ENCODE assay signal across 8 cellular contexts in the genomic region with DNA sequence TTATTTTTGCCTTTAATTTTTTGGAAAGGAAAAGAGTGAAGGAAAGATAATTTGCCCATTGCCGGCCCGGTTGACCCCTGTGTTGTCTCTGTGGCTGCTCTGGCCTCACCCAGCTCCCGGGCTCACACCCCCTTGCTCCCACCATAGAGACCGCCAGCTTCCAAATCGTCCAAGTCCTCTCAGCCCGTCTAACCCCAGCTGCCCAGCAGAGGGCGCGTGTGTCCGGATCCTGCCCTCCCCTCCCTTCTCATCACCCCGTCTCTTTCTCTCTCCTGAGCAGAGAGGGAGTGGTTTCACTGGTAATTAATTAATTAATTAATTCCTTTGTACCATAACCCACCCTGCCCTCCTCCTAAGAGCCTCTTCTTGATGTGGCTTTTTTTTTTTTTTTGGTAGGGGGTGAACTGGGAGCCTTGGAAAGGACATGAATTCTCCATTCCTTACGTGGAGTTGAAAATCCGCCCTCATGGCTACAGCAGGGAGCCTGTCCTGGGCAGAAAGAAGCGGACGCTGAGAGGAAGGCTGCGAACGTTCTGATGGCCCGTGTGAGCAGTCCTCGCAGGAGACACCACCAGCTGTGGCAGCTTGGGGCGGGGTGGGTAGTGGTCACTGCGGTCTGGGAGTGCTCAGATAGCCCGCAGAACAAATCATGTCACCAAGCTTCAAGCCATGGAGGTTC.
DNase-seq lines count a peak whose midpoint lies in the region; ATAC-seq and TF ChIP-seq lines count a peak whose summit lies in the region.

No MANE protein-coding gene starts in this region.

- TF ChIP-seq CTCF in GM10248 (IDR thresholded peaks at IDR 0.05; ENCODE audit: control extremely low read depth, extremely low read depth, low read depth, missing control alignments) = peak; percentile 95

- peak; percentile 36 for ATAC-seq in HG03066 (IDR thresholded peaks at IDR 0.05; ENCODE audit: low read depth, unreplicated experiment)
- ATAC-seq in HG02973 (IDR thresholded peaks at IDR 0.05; ENCODE audit: unreplicated experiment) = no peak

- POLR2A ChIA-PET in GM10248 (lab: Yijun Ruan, JAX) = interaction anchor here (0.6 to 0.7 kb wide), 2 partner anchors 21 to 221 kb away, joined by 3 to 5 read pairs; no protein-coding TSS in a partner anchor

- CTCF ChIA-PET in GM10248 (lab: Yijun Ruan, JAX) = interaction anchor here (0.6 to 18.0 kb wide), 47 partner anchors 9 to 475 kb away, joined by 3 to 431 read pairs (median 4); a partner anchor contains a TSS

- peak; percentile 82 for DNase-seq in GM10248 (ENCODE audit: extremely low spot score)
- peak; percentile 60 for DNase-seq in NCI-H774 (lab: John Stamatoyannopoulos, UW)
- DNase-seq in activated CD4-positive, alpha-beta T cell treated with anti-CD3 and anti-CD28 coated beads, Interleukin-2, amount 50 U/mL, for 48 hours = peak; percentile 81 to 82
- DNase-seq in effector CD4-positive, alpha-beta T cell = peak; percentile 59
- peak; percentile 59 for DNase-seq in medulla oblongata (ENCODE audit: extremely low spot score)
- DNase-seq in stimulated activated CD8-positive, alpha-beta memory T cell treated with anti-CD3 and anti-CD28 coated beads, Interleukin-2, amount 100 ng/mL, for 48 hours (ENCODE audit: low read depth in 2 of 2) = peak; percentile 57 to 59
